In genomic region chr3:30694148-30694547, GRCh38 we compare ENCODE assay signal across 22 cellular contexts.
DNase-seq lines count a peak whose midpoint lies in the region; ATAC-seq and TF ChIP-seq lines count a peak whose summit lies in the region.
"Had no signal": no experiment of that assay in that cellular context is flagged by ENCODE, and none has a peak within 500 bp of the region (broad histone marks: within the 10 kb centered on the region; RNA-seq: fewer than 3 reads in every experiment).

No MANE protein-coding gene starts in this region.

- H3K36me3 Mint-ChIP-seq in stimulated activated naive CD8-positive, alpha-beta T cell treated with anti-CD3 and anti-CD28 coated beads, Interleukin-15, Interleukin-2, amounts not matched to agents 100 ng/mL and 50 ng/mL, for 24 hours (ENCODE audit: low read depth): peaks cover 86% of the 10 kb centered on the region
- H3K36me3 Mint-ChIP-seq in HFFc6 (ENCODE audit: low read depth): peaks cover 45% of the 10 kb centered on the region

- no peak overlapping the region for H3K4me3 Mint-ChIP-seq in stimulated activated naive CD8-positive, alpha-beta T cell treated with anti-CD3 and anti-CD28 coated beads, Interleukin-15, Interleukin-2, amounts not matched to agents 100 ng/mL and 50 ng/mL, for 24 hours
- H3K4me3 Mint-ChIP-seq in stimulated activated naive CD8-positive, alpha-beta T cell treated with anti-CD3 and anti-CD28 coated beads, Interleukin-15, amount 100 ng/mL, for 72 hours: no peak overlapping the region
- H3K4me3 Mint-ChIP-seq in HFFc6: no peak overlapping the region
- H3K4me3 Mint-ChIP-seq: CD4-positive, alpha-beta memory T cell; GM23338; neural progenitor cell; T-helper 2 cell treated with Interferon-gamma antibody and Interleukin-4, amounts not matched to agents 5 μg/mL and 100 μg/mL, for 36 hours had no signal

- POLR2A ChIA-PET in SK-N-SH (lab: Yijun Ruan, JAX): no interaction called here

- DNase-seq in SK-N-SH (no peak), adipocyte (ENCODE audit: low read depth) (peak; percentile 28), mesenteric fat pad (ENCODE audit: low spot score) (no peak), HFFc6 (no peak), head of caudate nucleus (no peak)
- DNase-seq in stimulated activated naive CD8-positive, alpha-beta T cell treated with anti-CD3 and anti-CD28 coated beads, Interleukin-15, amount 100 ng/mL, for 72 hours: no peak
- DNase-seq: activated T-cell treated with anti-CD3 and anti-CD28 coated beads, Interleukin-2, amount 50 U/mL, for 48 hours; aorta; Right ventricle myocardium superior; stimulated activated naive CD8-positive, alpha-beta T cell treated with anti-CD3 and anti-CD28 coated beads, Interleukin-15, Interleukin-2, amounts not matched to agents 100 U/mL and 50 U/mL, for 24 hours had no signal

- no peak overlapping the region for H3K9ac ChIP-seq in SK-N-SH
- H3K9ac ChIP-seq in adipocyte (ENCODE audit: low read length): no peak overlapping the region
- H3K9ac ChIP-seq: neural progenitor cell had no signal

- H3K9me3 ChIP-seq in SK-N-SH (no peaks in the 10 kb centered on the region), adipocyte (ENCODE audit: control insufficient read depth, low read length) (no peaks in the 10 kb centered on the region)
- H3K9me3 ChIP-seq: A549, mucosa of descending colon, pancreas, thyroid gland, uterus had no signal

- peak overlapping the region; percentile 42 for H3K27ac Mint-ChIP-seq in stimulated activated naive CD8-positive, alpha-beta T cell treated with anti-CD3 and anti-CD28 coated beads, Interleukin-15, Interleukin-2, amounts not matched to agents 100 ng/mL and 50 ng/mL, for 24 hours
- H3K27ac Mint-ChIP-seq in stimulated activated naive CD8-positive, alpha-beta T cell treated with anti-CD3 and anti-CD28 coated beads, Interleukin-15, amount 100 ng/mL, for 72 hours: no peak overlapping the region
- H3K27ac Mint-ChIP-seq in HFFc6: no peak overlapping the region
- H3K27ac Mint-ChIP-seq: GM23338; neural progenitor cell; T-helper 2 cell treated with Interferon-gamma antibody and Interleukin-4, amounts not matched to agents 5 μg/mL and 100 μg/mL, for 36 hours had no signal

- no peak overlapping the region for H2AFZ ChIP-seq in SK-N-SH (ENCODE audit: low read depth)
- H2AFZ ChIP-seq: GM23338, neural progenitor cell, PC-9 had no signal

- H3K36me3 ChIP-seq in SK-N-SH (replicated peaks in 1 of 2; ENCODE audit: control insufficient read depth in 1 of 2, insufficient read depth in 2 of 2, low read length in 1 of 2) (peaks cover 32 to 73% of the 10 kb centered on the region in 2 experiments), adipocyte (ENCODE audit: control insufficient read depth, insufficient read depth, low read length, severe bottlenecking) (peaks cover 82% of the 10 kb centered on the region)
- H3K36me3 ChIP-seq: neural progenitor cell, thyroid gland, uterus had no signal

- H3K4me3 ChIP-seq in SK-N-SH (ENCODE audit: low read depth in 2 of 2, low read length in 1 of 2): no peak overlapping the region
- H3K4me3 ChIP-seq in adipocyte (ENCODE audit: low read length): no peak overlapping the region
- H3K4me3 ChIP-seq: A549, GM23338, mucosa of descending colon, neural progenitor cell, pancreas, PC-9, thyroid gland, uterus had no signal

- no peak overlapping the region for H3K27ac ChIP-seq in SK-N-SH (ENCODE audit: low read depth in 2 of 2, low read length in 1 of 2)
- H3K27ac ChIP-seq: neural progenitor cell, pancreas, PC-9, thyroid gland had no signal

- peaks cover 9% of the 10 kb centered on the region for H3K79me2 ChIP-seq in SK-N-SH (ENCODE audit: insufficient read depth)

- ATAC-seq in SK-N-SH treated with all-trans-retinoic acid at 6 μM for 48 hours: no peak
- no peak for ATAC-seq in stimulated activated naive CD8-positive, alpha-beta T cell treated with anti-CD3 and anti-CD28 coated beads, Interleukin-15, amount 100 ng/mL, for 72 hours

- TF ChIP-seq EP300 in SK-N-SH (IDR thresholded peaks at IDR 0.05; ENCODE audit: borderline replicate concordance in 1 of 2, low read depth in 1 of 2, low read length in 1 of 2): no peak

- WGBS in SK-N-SH (ENCODE audit: low lambda C conversion rate): 55% methylated on average over 3 of the region's 3 CpGs

- no peaks in the 10 kb centered on the region for H3K27me3 ChIP-seq in SK-N-SH (ENCODE audit: insufficient read depth)
- H3K27me3 ChIP-seq in adipocyte (replicated peaks; ENCODE audit: control insufficient read depth, insufficient read depth, low read length): no peaks in the 10 kb centered on the region
- H3K27me3 ChIP-seq: neural progenitor cell, pancreas, thyroid gland, uterus had no signal

- H3K4me1 Mint-ChIP-seq in stimulated activated naive CD8-positive, alpha-beta T cell treated with anti-CD3 and anti-CD28 coated beads, Interleukin-15, Interleukin-2, amounts not matched to agents 100 ng/mL and 50 ng/mL, for 24 hours (ENCODE audit: low read depth): peaks cover 72% of the 10 kb centered on the region
- peaks cover 81% of the 10 kb centered on the region for H3K4me1 Mint-ChIP-seq in stimulated activated naive CD8-positive, alpha-beta T cell treated with anti-CD3 and anti-CD28 coated beads, Interleukin-15, amount 100 ng/mL, for 72 hours
- H3K4me1 Mint-ChIP-seq in HFFc6 (ENCODE audit: low read depth): peaks cover 38% of the 10 kb centered on the region

- H3K27me3 Mint-ChIP-seq in stimulated activated naive CD8-positive, alpha-beta T cell treated with anti-CD3 and anti-CD28 coated beads, Interleukin-15, Interleukin-2, amounts not matched to agents 100 ng/mL and 50 ng/mL, for 24 hours: no peaks in the 10 kb centered on the region
- H3K27me3 Mint-ChIP-seq in stimulated activated naive CD8-positive, alpha-beta T cell treated with anti-CD3 and anti-CD28 coated beads, Interleukin-15, amount 100 ng/mL, for 72 hours: no peaks in the 10 kb centered on the region
- no peaks in the 10 kb centered on the region; the same call in 1 of the 2 replicates for H3K27me3 Mint-ChIP-seq in HFFc6 (ENCODE audit: insufficient read depth)
- H3K27me3 Mint-ChIP-seq: CD4-positive, alpha-beta memory T cell had no signal

- CTCF ChIA-PET in SK-N-SH (lab: Yijun Ruan, JAX): interaction anchor here (0.7 to 9.4 kb wide), 35 partner anchors 10 to 1181 kb away, joined by 3 to 117 read pairs (median 4); no protein-coding TSS in a partner anchor

- H3K9me3 Mint-ChIP-seq in stimulated activated naive CD8-positive, alpha-beta T cell treated with anti-CD3 and anti-CD28 coated beads, Interleukin-15, Interleukin-2, amounts not matched to agents 100 ng/mL and 50 ng/mL, for 24 hours: no peaks in the 10 kb centered on the region
- no peaks in the 10 kb centered on the region for H3K9me3 Mint-ChIP-seq in stimulated activated naive CD8-positive, alpha-beta T cell treated with anti-CD3 and anti-CD28 coated beads, Interleukin-15, amount 100 ng/mL, for 72 hours
- no peaks in the 10 kb centered on the region for H3K9me3 Mint-ChIP-seq in HFFc6
- H3K9me3 Mint-ChIP-seq: CD4-positive, alpha-beta memory T cell; GM23338; neural progenitor cell; T-helper 2 cell treated with Interferon-gamma antibody and Interleukin-4, amounts not matched to agents 5 μg/mL and 100 μg/mL, for 36 hours had no signal

- intact Hi-C loops in head of caudate nucleus (cut with DNase I): loop anchor here (10.0 kb wide), 1 partner anchor 499 kb away; no protein-coding TSS in a partner anchor

- no peaks in the 10 kb centered on the region for H4K20me1 ChIP-seq in SK-N-SH (ENCODE audit: insufficient read depth)

- no peaks in the 10 kb centered on the region for H3K9me2 ChIP-seq in SK-N-SH

- peaks cover 7% of the 10 kb centered on the region for H3F3A ChIP-seq in SK-N-SH (replicated peaks; ENCODE audit: insufficient read depth)

- no peak for TF ChIP-seq RAD21 in SK-N-SH (IDR thresholded peaks at IDR 0.05; ENCODE audit: low read length)

- H3K4me2 ChIP-seq in SK-N-SH: no peak overlapping the region
- H3K4me2 ChIP-seq: neural progenitor cell, PC-9 had no signal

- H3K4me1 ChIP-seq in SK-N-SH (ENCODE audit: control insufficient read depth in 1 of 2, insufficient read depth in 2 of 2, low read depth in 1 of 2, low read length in 1 of 2): peaks cover 22 to 26% of the 10 kb centered on the region in 2 experiments
- H3K4me1 ChIP-seq in adipocyte (ENCODE audit: control insufficient read depth, insufficient read depth, low read length): peaks cover 46% of the 10 kb centered on the region

- TF ChIP-seq CTCF in SK-N-SH (IDR thresholded peaks at IDR 0.05) (no peak), HFFc6 (IDR thresholded peaks at IDR 0.05) (no peak)

TF ChIP-seq in SK-N-SH, 30 proteins besides CTCF, POLR2A, EP300 and RAD21:
- TF ChIP-seq TCF12 (IDR thresholded peaks at IDR 0.05) (0 out of 2 replicates have a peak, but pooled peaks have one; percentile 8), SIN3A (IDR thresholded peaks at IDR 0.05; ENCODE audit: borderline replicate concordance, low read depth, low read length) (no peak)

TF ChIP-seq in SK-N-SH treated with all-trans-retinoic acid at 6 μM for 48 hours, 23 proteins besides CTCF, POLR2A, EP300 and RAD21 (continues in another document):
- TF ChIP-seq ZFP30 (CRISPR knock-in tag; IDR thresholded peaks at IDR 0.05) (no peak), TCF4 (CRISPR knock-in tag; IDR thresholded peaks at IDR 0.05; ENCODE audit: borderline replicate concordance) (no peak), ZNF565 (CRISPR knock-in tag; conservative IDR thresholded peaks at IDR 0.05; ENCODE audit: low read depth) (no peak), RARB (CRISPR knock-in tag; IDR thresholded peaks at IDR 0.05) (no peak), SNAI2 (CRISPR knock-in tag; IDR thresholded peaks at IDR 0.05) (no peak), ZNF70 (CRISPR knock-in tag; IDR thresholded peaks at IDR 0.05) (no peak), PATZ1 (CRISPR knock-in tag; IDR thresholded peaks at IDR 0.05; ENCODE audit: borderline replicate concordance) (no peak), TOX (CRISPR knock-in tag; IDR thresholded peaks at IDR 0.05; ENCODE audit: borderline replicate concordance) (no peak), ARNTL (CRISPR knock-in tag; IDR thresholded peaks at IDR 0.05; ENCODE audit: borderline replicate concordance, low read depth) (no peak)
